ENCODE assay signal across 12 cellular contexts in genomic region chr5:149679876-149680809, GRCh38. TPM values are rescaled to one million over a fixed set of nuclear protein-coding genes. Genes with fewer than 3 reads are reported as not detected.
DNase-seq lines count a peak whose midpoint lies in the region; ATAC-seq, FAIRE-seq and TF ChIP-seq lines count a peak whose summit lies in the region.
"Had no signal": no experiment of that assay in that cellular context is flagged by ENCODE, and none has a peak within 500 bp of the region (broad histone marks: within the 10 kb centered on the region; RNA-seq: fewer than 3 reads in every experiment).

No MANE protein-coding gene starts in this region.

- peaks cover 5 to 27% of the 10 kb centered on the region in 2 experiments; a peak in 4 of 5 replicates for H3K4me1 ChIP-seq in K562 (replicated peaks in 1 of 2; ENCODE audit: control insufficient read depth in 2 of 2, insufficient read depth in 2 of 2, low read length in 2 of 2)
- H3K4me1 ChIP-seq in effector memory CD4-positive, alpha-beta T cell (ENCODE audit: control insufficient read depth, insufficient read depth, low read length, poor library complexity, severe bottlenecking) = no peaks in the 10 kb centered on the region

- no peak overlapping the region for H3K27ac Mint-ChIP-seq in osteocyte (ENCODE audit: unreplicated experiment)
- no peak overlapping the region for H3K27ac Mint-ChIP-seq in MCF 10A (ENCODE audit: low read depth, unreplicated experiment)
- H3K27ac Mint-ChIP-seq: activated naive CD8-positive, alpha-beta T cell treated with anti-CD3 and anti-CD28 coated beads, Interleukin-2, amount 10 ng/mL, durations not matched to agents 7 days and 5 days; T-helper 2 cell treated with Interferon-gamma antibody and Interleukin-4, amounts not matched to agents 5 μg/mL and 100 μg/mL, for 36 hours had no signal

- TF ChIP-seq POLR2A in K562 (conservative IDR thresholded peaks at IDR 0.05) = no peak

- peak; percentile 33 for ATAC-seq in GM21360 (IDR thresholded peaks at IDR 0.05; ENCODE audit: unreplicated experiment)
- peak; percentile 39 for ATAC-seq in HG03175 (IDR thresholded peaks at IDR 0.05; ENCODE audit: unreplicated experiment)
- peak; percentile 9; the same call in 1 of the 3 replicates for ATAC-seq in K562

- H3K4me3 Mint-ChIP-seq in osteocyte (ENCODE audit: unreplicated experiment) (no peak overlapping the region), MCF 10A (ENCODE audit: unreplicated experiment) (no peak overlapping the region)
- H3K4me3 Mint-ChIP-seq: activated naive CD8-positive, alpha-beta T cell treated with anti-CD3 and anti-CD28 coated beads, Interleukin-2, amount 10 ng/mL, durations not matched to agents 7 days and 5 days; T-helper 2 cell treated with Interferon-gamma antibody and Interleukin-4, amounts not matched to agents 5 μg/mL and 100 μg/mL, for 36 hours had no signal

- H3K79me2 ChIP-seq in K562 (ENCODE audit: control insufficient read depth, insufficient read depth, low read length) = no peaks in the 10 kb centered on the region

- no peaks in the 10 kb centered on the region for H3K36me3 ChIP-seq in K562 (ENCODE audit: control insufficient read depth, insufficient read depth, low read length)
- H3K36me3 ChIP-seq in effector memory CD4-positive, alpha-beta T cell (ENCODE audit: control insufficient read depth, insufficient read depth, low read length) = no peaks in the 10 kb centered on the region
- H3K36me3 ChIP-seq: BE2C had no signal

- in situ Hi-C loops in K562 (cut with MboI) = no loop called here

- H2AFZ ChIP-seq in K562 (ENCODE audit: low read depth, low read length) = peak overlapping the region; percentile 72

- H3K4me1 Mint-ChIP-seq in osteocyte (ENCODE audit: unreplicated experiment) (no peaks in the 10 kb centered on the region), MCF 10A (ENCODE audit: insufficient read depth, unreplicated experiment) (peaks cover 7% of the 10 kb centered on the region)
- H3K4me1 Mint-ChIP-seq: activated naive CD8-positive, alpha-beta T cell treated with anti-CD3 and anti-CD28 coated beads, Interleukin-2, amount 10 ng/mL, durations not matched to agents 7 days and 5 days had no signal

- WGBS in K562 (ENCODE audit: insufficient coverage, low coverage, missing lambda C conversion rate) = 45% methylated on average over 7 of the region's 7 CpGs

- no peaks in the 10 kb centered on the region for H4K20me1 ChIP-seq in K562 (replicated peaks; ENCODE audit: control insufficient read depth, insufficient read depth, low read length)

- intact Hi-C loops in K562 (cut with micrococcal nuclease) = no loop called here
- intact Hi-C loops in MCF 10A (cut with micrococcal nuclease) = no loop called here

- BruUV-seq in K562 (replicated peaks; lab: Mats Ljungman, UMichigan) (no TSS peak), MCF 10A (replicated peaks; lab: Mats Ljungman, UMichigan) (no TSS peak)

- no peak overlapping the region for H3K4me3 ChIP-seq in K562
- no peak overlapping the region for H3K4me3 ChIP-seq in effector memory CD4-positive, alpha-beta T cell (ENCODE audit: insufficient read depth, low read depth, low read length, poor library complexity, severe bottlenecking)

- H3K9me3 ChIP-seq in K562 (replicated peaks; ENCODE audit: control insufficient read depth, insufficient read depth, low read depth, low read length) = no peaks in the 10 kb centered on the region
- no peaks in the 10 kb centered on the region for H3K9me3 ChIP-seq in effector memory CD4-positive, alpha-beta T cell (ENCODE audit: control insufficient read depth, low read length)
- H3K9me3 ChIP-seq: BE2C had no signal

- no peak for TF ChIP-seq EP300 in K562 (IDR thresholded peaks at IDR 0.05; ENCODE audit: low read length)

- no peak for TF ChIP-seq CTCF in K562 (IDR thresholded peaks at IDR 0.05 in 2 of 3, conservative IDR thresholded peaks at IDR 0.05 in 1 of 3; ENCODE audit: insufficient read depth in 2 of 3, low read depth in 1 of 3, low read length in 3 of 3)
- no peak for TF ChIP-seq CTCF in osteocyte (IDR thresholded peaks at IDR 0.05)
- TF ChIP-seq CTCF in MCF 10A (IDR thresholded peaks at IDR 0.05; ENCODE audit: unreplicated experiment) = no peak

- CTCF ChIA-PET in K562 (lab: Yijun Ruan, JAX; ENCODE audit: low intra/inter-chr PET ratio) (interaction anchor here (0.6 kb wide), 1 partner anchor 11 kb away, joined by 3 read pairs; no protein-coding TSS in a partner anchor), MCF 10A (lab: Yijun Ruan, JAX) (interaction anchor here (0.6 to 1.5 kb wide), 6 partner anchors 9 to 424 kb away, joined by 3 to 5 read pairs (median 3); no protein-coding TSS in a partner anchor)

- H3K27me3 Mint-ChIP-seq in osteocyte (ENCODE audit: unreplicated experiment) (peaks cover 65% of the 10 kb centered on the region), MCF 10A (ENCODE audit: insufficient read depth, unreplicated experiment) (peaks cover 45% of the 10 kb centered on the region)

- H3K27me3 ChIP-seq in K562 (ENCODE audit: control insufficient read depth in 2 of 2, insufficient read depth in 2 of 2, low read length in 2 of 2) = no peaks in the 10 kb centered on the region; a peak in 1 of 5 replicates
- H3K27me3 ChIP-seq in effector memory CD4-positive, alpha-beta T cell (replicated peaks; ENCODE audit: control insufficient read depth, insufficient read depth, low read length, poor library complexity, severe bottlenecking) = no peaks in the 10 kb centered on the region
- H3K27me3 ChIP-seq: BE2C had no signal

- peak; percentile 70 for FAIRE-seq in K562 (lab: Jason Lieb, UNC)

- H3K36me3 Mint-ChIP-seq in osteocyte (ENCODE audit: unreplicated experiment) (no peaks in the 10 kb centered on the region), MCF 10A (ENCODE audit: insufficient read depth, unreplicated experiment) (no peaks in the 10 kb centered on the region)
- H3K36me3 Mint-ChIP-seq: activated naive CD8-positive, alpha-beta T cell treated with anti-CD3 and anti-CD28 coated beads, Interleukin-2, amount 10 ng/mL, durations not matched to agents 7 days and 5 days had no signal

- 0 out of 4 replicates have a peak overlapping the region, but pooled peaks of 1 of the 2 experiments have one; percentile 10 for H3K9ac ChIP-seq in K562 (ENCODE audit: insufficient read depth in 1 of 2, low read depth in 2 of 2, low read length in 2 of 2)

- no peak overlapping the region; the same call in 2 of the 3 replicates for H3K27ac ChIP-seq in K562 (ENCODE audit: extremely low read depth, low read depth, low read length)
- H3K27ac ChIP-seq in effector memory CD4-positive, alpha-beta T cell (ENCODE audit: insufficient read depth, low read length, poor library complexity, severe bottlenecking) = no peak overlapping the region

- DNase-seq in GDM1 (lab: John Stamatoyannopoulos, UW) = peak; percentile 57
- no peak for DNase-seq in K562 (ENCODE audit: extremely low read depth in 1 of 4, low spot score in 3 of 4)
- DNase-seq in osteocyte (ENCODE audit: extremely low spot score, unreplicated experiment) = no peak
- DNase-seq in MCF 10A (ENCODE audit: unreplicated experiment) = no peak
- no peak for DNase-seq in SHP77 (lab: John Stamatoyannopoulos, UW)
- no peak for DNase-seq in effector memory CD4-positive, alpha-beta T cell
- DNase-seq: activated naive CD8-positive, alpha-beta T cell treated with anti-CD3 and anti-CD28 coated beads, Interleukin-2, amount 10 ng/mL, durations not matched to agents 7 days and 5 days; BE2C; NCI-H1694 treated with DMSO at 0.1 percent for 48 hours had no signal

- no peak for TF ChIP-seq RAD21 in K562 (CRISPR knock-in tag; conservative IDR thresholded peaks at IDR 0.05 in 1 of 2, IDR thresholded peaks at IDR 0.05 in 1 of 2)

- no peaks in the 10 kb centered on the region for H3K9me1 ChIP-seq in K562 (ENCODE audit: control insufficient read depth, insufficient read depth, low read length)

- H3K9me3 Mint-ChIP-seq in osteocyte (ENCODE audit: unreplicated experiment) (no peaks in the 10 kb centered on the region), MCF 10A (ENCODE audit: unreplicated experiment) (no peaks in the 10 kb centered on the region)
- H3K9me3 Mint-ChIP-seq: activated naive CD8-positive, alpha-beta T cell treated with anti-CD3 and anti-CD28 coated beads, Interleukin-2, amount 10 ng/mL, durations not matched to agents 7 days and 5 days; T-helper 2 cell treated with Interferon-gamma antibody and Interleukin-4, amounts not matched to agents 5 μg/mL and 100 μg/mL, for 36 hours had no signal

- peak overlapping the region; percentile 20; the same call in 1 of the 2 replicates for H3K4me2 ChIP-seq in K562 (ENCODE audit: insufficient read depth, low read length)

- POLR2A ChIA-PET in K562 (lab: Yijun Ruan, JAX) = no interaction called here
- POLR2A ChIA-PET in MCF 10A (lab: Yijun Ruan, JAX) = interaction anchor here (0.5 to 1.1 kb wide), 2 partner anchors 87 to 110 kb away, joined by 3 read pairs; no protein-coding TSS in a partner anchor

TF ChIP-seq in K562, 482 proteins besides CTCF, POLR2A, EP300 and RAD21 (continues in another document):
- TF ChIP-seq ELF1 (tag; IDR thresholded peaks at IDR 0.05) = no peak

RNA-seq across cellular contexts. Expression of gene PPARGC1B, which starts 50.0 kb away (rescaled TPM):
- 34.1 and 39.8 TPM in 2 replicates for total RNA-seq in K562 (2011; cell fraction: chromatin; rRNA removed; ENCODE audit: low replicate concordance)
- total RNA-seq in K562 (2011; cell fraction: nucleolus; rRNA removed) = 20.5 and 21.1 TPM in 2 replicates
- total RNA-seq in K562 (2011; cell fraction: nucleoplasm; rRNA removed) = 24.4 and 30.4 TPM in 2 replicates
- total RNA-seq in K562 (2014; rRNA removed) = 8.6 and 10.9 TPM in 2 replicates
- total RNA-seq in K562 (2014; rRNA removed; fragmentation: Illumina TruSeq; extraction: Trizol) = 7.1 TPM in 2 replicates
- total RNA-seq in K562 (2015; rRNA removed; fragmentation: Illumina TruSeq; extraction: Trizol) = 7.3 and 8.1 TPM in 2 replicates
- total RNA-seq in K562 (2021) = 23.3 and 29.0 TPM in 2 replicates
- 2.8 and 3.0 TPM in 2 replicates for polyA plus RNA-seq in K562 (2011; rRNA removed)
- polyA plus RNA-seq in K562 (2011; cell fraction: cytosol; rRNA removed) = 2.2 and 2.6 TPM in 2 replicates
- 13.0 and 17.4 TPM in 2 replicates for polyA plus RNA-seq in K562 (2011; cell fraction: nucleus; rRNA removed)
- polyA plus RNA-seq in K562 (2012) = 6.4 and 8.1 TPM in 2 replicates
- polyA plus RNA-seq in K562 (2014; fragmentation: Illumina TruSeq; extraction: Trizol) = 11.6 and 11.7 TPM in 2 replicates
- 1 to 10 TPM; 2.5 to 6.3 TPM for polyA plus RNA-seq in K562 (2014; fragmentation: Nextera tagmentation; extraction: Ambion mirVana)
- polyA plus RNA-seq in K562 (2014; rRNA removed) = 8.7 and 8.8 TPM in 2 replicates
- polyA minus RNA-seq in K562 (2011; rRNA and poly(A)+ RNA removed) = 7.3 and 7.7 TPM in 2 replicates
- 8.8 and 11.6 TPM in 2 replicates for polyA minus RNA-seq in K562 (2011; cell fraction: cytosol; rRNA and poly(A)+ RNA removed)
- polyA minus RNA-seq in K562 (2011; cell fraction: nucleus; rRNA and poly(A)+ RNA removed) = 9.4 and 10.8 TPM in 2 replicates
- total RNA-seq in osteocyte = 2.5 and 3.3 TPM in 2 replicates
- 4.3 and 7.1 TPM in 2 replicates for total RNA-seq in MCF 10A (2022)
